In genomic region chr4:185211035-185211434, GRCh38 we compare ENCODE assay signal across 9 cellular contexts. TPM values are rescaled to one million over a fixed set of nuclear protein-coding genes. Genes with fewer than 3 reads are reported as not detected.
DNase-seq lines count a peak whose midpoint lies in the region; ATAC-seq and TF ChIP-seq lines count a peak whose summit lies in the region.
"Had no signal": no experiment of that assay in that cellular context is flagged by ENCODE, and none has a peak within 500 bp of the region (broad histone marks: within the 10 kb centered on the region; RNA-seq: fewer than 3 reads in every experiment).

No MANE protein-coding gene starts in this region.

- peak overlapping the region; percentile 79 for H3K4me3 ChIP-seq in H7 (ENCODE audit: insufficient read depth, low read depth, low read length)
- H3K4me3 ChIP-seq in gastroesophageal sphincter = peak overlapping the region; percentile 71 to 91
- H3K4me3 ChIP-seq in skin epidermis = peak overlapping the region; percentile 52 to 85 (median 63)

- H3K9me3 ChIP-seq in gastroesophageal sphincter = no peaks in the 10 kb centered on the region

- no peaks in the 10 kb centered on the region for H3K27me3 Mint-ChIP-seq in T-cell

- TF ChIP-seq POLR2A in gastroesophageal sphincter (IDR thresholded peaks at IDR 0.05) = no peak

- 50 to 62% methylated on average over 5 of the region's 5 CpGs for WGBS in gastroesophageal sphincter (ENCODE audit: low coverage in 1 of 2), 2 donors

- H3K4me3 Mint-ChIP-seq in T-cell = peak overlapping the region; percentile 84 to 89 (median 85)

- DNase-seq in H7 = no peak
- no peak for DNase-seq in T-cell
- no peak for DNase-seq in HUDEP-2 (lab: John Stamatoyannopoulos, UW; ENCODE audit: unreplicated experiment in 76 of 76)
- no peak for DNase-seq in OCI-M1 (lab: John Stamatoyannopoulos, UW)

- ATAC-seq in T-cell (replicated peaks in 1 of 4) (no peak), gastroesophageal sphincter (no peak), GM21447 (IDR thresholded peaks at IDR 0.05; ENCODE audit: unreplicated experiment) (no peak), HG03175 (IDR thresholded peaks at IDR 0.05; ENCODE audit: unreplicated experiment) (no peak)

- H3K27ac ChIP-seq in gastroesophageal sphincter (peak overlapping the region; percentile 75 to 95 (median 94)), skin epidermis (peak overlapping the region in 5 of 21 experiments; percentile 33 to 91 (median 91))
- H3K27ac ChIP-seq: epithelial cell of prostate had no signal

- CTCF ChIA-PET in T-cell (lab: Charles Lee) = interaction anchor here in 1 of 2 donors (0.6 kb wide), 1 partner anchor 70 kb away, joined by 5 read pairs; no protein-coding TSS in a partner anchor

- TF ChIP-seq CTCF in gastroesophageal sphincter (IDR thresholded peaks at IDR 0.05) = no peak

- H3K4me1 ChIP-seq in gastroesophageal sphincter = peaks cover 0 to 36% (median 3%) of the 10 kb centered on the region in 3 donors

- peaks cover 24 to 42% (median 40%) of the 10 kb centered on the region in 3 donors for H3K4me1 Mint-ChIP-seq in T-cell

- H3K9me3 Mint-ChIP-seq in T-cell = no peaks in the 10 kb centered on the region

- no peaks in the 10 kb centered on the region for H3K36me3 Mint-ChIP-seq in T-cell

- no peak for TF ChIP-seq EP300 in gastroesophageal sphincter (IDR thresholded peaks at IDR 0.05)

- H3K27me3 ChIP-seq in H7 (ENCODE audit: control insufficient read depth, insufficient read depth, low read length) (peaks cover 7% of the 10 kb centered on the region; the same call in 1 of the 2 replicates), gastroesophageal sphincter (no peaks in the 10 kb centered on the region)

- H3K36me3 ChIP-seq in H7 (replicated peaks; ENCODE audit: control insufficient read depth, insufficient read depth, low read length) (no peaks in the 10 kb centered on the region), gastroesophageal sphincter (no peaks in the 10 kb centered on the region)

- H3K27ac Mint-ChIP-seq in T-cell = no peak overlapping the region

- POLR2A ChIA-PET in T-cell (lab: Charles Lee) = no interaction called here

RNA-seq across cellular contexts. Expression of gene SNX25, which starts 1.6 kb away (rescaled TPM):
- 17.2 and 22.5 TPM in 2 replicates for total RNA-seq in H7 (2014; rRNA removed; shearing (Covaris generic))
- 10 to 100 TPM; 14.0 to 19.3 (median 16.4) TPM for total RNA-seq in T-cell
- 10 to 100 TPM; 17.9 to 30.5 (median 24.9) TPM for total RNA-seq in gastroesophageal sphincter

RNA-seq across cellular contexts. Expression of gene CFAP97, which starts 7.2 kb away (rescaled TPM):
- 24.0 and 35.8 TPM in 2 replicates for total RNA-seq in H7 (2014; rRNA removed; shearing (Covaris generic))
- total RNA-seq in T-cell (10 to 100 TPM; 29.8 to 35.3 (median 31.8) TPM), gastroesophageal sphincter (10 to 100 TPM; 36.5 to 47.9 (median 42.8) TPM)
